ENCODE assay signal across 25 cellular contexts in genomic region chr1:214475331-214475730, GRCh38.
DNase-seq lines count a peak whose midpoint lies in the region; ATAC-seq, FAIRE-seq and TF ChIP-seq lines count a peak whose summit lies in the region.
"Had no signal": no experiment of that assay in that cellular context is flagged by ENCODE, and none has a peak within 500 bp of the region (broad histone marks: within the 10 kb centered on the region; RNA-seq: fewer than 3 reads in every experiment).

No MANE protein-coding gene starts in this region.

- H3K27ac ChIP-seq in mammary epithelial cell (ENCODE audit: insufficient read depth, low read depth, low read length) (peak overlapping the region; percentile 98), suprapubic skin (peak overlapping the region; percentile 88), left lung (no peak overlapping the region)
- H3K27ac ChIP-seq: BLaER1, left ventricle myocardium inferior, tibial artery had no signal

- dilution Hi-C loops in mammary epithelial cell (cut with HindIII; ENCODE audit: low sequenced_read_pairs), result loop anchor here (5.0 kb wide), 3 partner anchors 53 to 107 kb away; no protein-coding TSS in a partner anchor

- H3K9me3 Mint-ChIP-seq in activated CD4-positive, alpha-beta T cell treated with anti-CD3 and anti-CD28 coated beads for 36 hours (ENCODE audit: low read depth), result no peaks in the 10 kb centered on the region
- H3K9me3 Mint-ChIP-seq in CD14-positive monocyte, result no peaks in the 10 kb centered on the region
- H3K9me3 Mint-ChIP-seq: activated CD4-positive, alpha-beta T cell treated with anti-CD3 and anti-CD28 coated beads, Interleukin-2, amount 10 ng/mL, durations not matched to agents 7 days and 5 days; H9; WTC11 had no signal

- no peak overlapping the region for H3K27ac Mint-ChIP-seq in activated CD4-positive, alpha-beta T cell treated with anti-CD3 and anti-CD28 coated beads for 36 hours
- no peak overlapping the region for H3K27ac Mint-ChIP-seq in CD14-positive monocyte
- H3K27ac Mint-ChIP-seq: activated CD4-positive, alpha-beta T cell treated with anti-CD3 and anti-CD28 coated beads, Interleukin-2, amount 10 ng/mL, durations not matched to agents 7 days and 5 days had no signal

- peak; percentile 42 for FAIRE-seq in HTR-8/SVneo (lab: Jason Lieb, UNC)
- FAIRE-seq: HepG2 had no signal

- H2AFZ ChIP-seq in mammary epithelial cell (ENCODE audit: low read depth, low read length), result no peak overlapping the region

- no peak for TF ChIP-seq EP300 in suprapubic skin (IDR thresholded peaks at IDR 0.05)

- H3K9me3 ChIP-seq in mammary epithelial cell (replicated peaks; ENCODE audit: insufficient read depth, low read length) (no peaks in the 10 kb centered on the region), suprapubic skin (no peaks in the 10 kb centered on the region), left lung (no peaks in the 10 kb centered on the region)
- H3K9me3 ChIP-seq: BLaER1, left ventricle myocardium inferior, tibial artery had no signal

- in situ Hi-C loops in mammary epithelial cell (cut with MboI; ENCODE audit: low sequenced_read_pairs in 2 of 2), result no loop called here

- H3K4me3 Mint-ChIP-seq in activated CD4-positive, alpha-beta T cell treated with anti-CD3 and anti-CD28 coated beads for 36 hours, result no peak overlapping the region
- H3K4me3 Mint-ChIP-seq in CD14-positive monocyte, result no peak overlapping the region
- H3K4me3 Mint-ChIP-seq: activated CD4-positive, alpha-beta T cell treated with anti-CD3 and anti-CD28 coated beads, Interleukin-2, amount 10 ng/mL, durations not matched to agents 7 days and 5 days; H9; WTC11 had no signal

- H3K36me3 ChIP-seq in mammary epithelial cell (ENCODE audit: insufficient read depth, low read length), result no peaks in the 10 kb centered on the region
- H3K36me3 ChIP-seq in suprapubic skin, result no peaks in the 10 kb centered on the region
- H3K36me3 ChIP-seq in left lung, result no peaks in the 10 kb centered on the region
- H3K36me3 ChIP-seq: BLaER1, left ventricle myocardium inferior, tibial artery had no signal

- no peaks in the 10 kb centered on the region for H3K36me3 Mint-ChIP-seq in activated CD4-positive, alpha-beta T cell treated with anti-CD3 and anti-CD28 coated beads for 36 hours (ENCODE audit: low read depth)
- H3K36me3 Mint-ChIP-seq in CD14-positive monocyte, result no peaks in the 10 kb centered on the region
- H3K36me3 Mint-ChIP-seq: WTC11 had no signal

- DNase-seq in HTR-8/SVneo (ENCODE audit: insufficient read length, low spot score) (no peak), mammary epithelial cell (peak; percentile 75), islet precursor cell (peak; percentile 31), suprapubic skin (ENCODE audit: low spot score in 2 of 2) (no peak), NCI-H69 (lab: John Stamatoyannopoulos, UW) (no peak), CD14-positive monocyte (ENCODE audit: low spot score) (no peak), left lung (no peak)
- DNase-seq in activated CD4-positive, alpha-beta T cell treated with anti-CD3 and anti-CD28 coated beads for 36 hours, result no peak
- DNase-seq: activated CD4-positive, alpha-beta T cell treated with anti-CD3 and anti-CD28 coated beads, Interleukin-2, amount 10 ng/mL, durations not matched to agents 7 days and 5 days; activated T-cell treated with anti-CD3 and anti-CD28 coated beads, Interleukin-2, amount 50 U/mL, for 1 hour; cerebellar nuclear complex; H9; Kasumi-1; left ventricle myocardium inferior; NCI-H2107; NCI-H446; NCI-H82; posterior cingulate gyrus; right cardiac atrium; RPMI8226; stimulated activated CD4-positive, alpha-beta T cell treated with anti-CD3 and anti-CD28 coated beads, Interleukin-4, amount 100 ng/mL, for 1 hour; tibial artery had no signal

- CTCF ChIA-PET in mammary epithelial cell (lab: Charles Lee; ENCODE audit: low non-redundant PET), result no interaction called here
- CTCF ChIA-PET in activated CD4-positive, alpha-beta T cell treated with anti-CD3 and anti-CD28 coated beads for 36 hours (lab: Charles Lee), result interaction anchor here (0.7 to 1.1 kb wide), 3 partner anchors 108 to 140 kb away, joined by 3 read pairs; no protein-coding TSS in a partner anchor

- H3K4me3 ChIP-seq in mammary epithelial cell (replicated peaks in 1 of 3; ENCODE audit: insufficient read depth in 1 of 3, low read depth in 2 of 3, low read length in 3 of 3) (peak overlapping the region in 2 of 3 experiments; percentile 1 to 29), suprapubic skin (no peak overlapping the region), left lung (no peak overlapping the region)
- H3K4me3 ChIP-seq: BLaER1, left ventricle myocardium inferior, tibial artery had no signal

- no peak for ATAC-seq in activated CD4-positive, alpha-beta T cell treated with anti-CD3 and anti-CD28 coated beads for 36 hours
- no peak for ATAC-seq in left lung
- ATAC-seq: HepG2 had no signal

- 36% methylated on average over 2 of the region's 2 CpGs for whole genome bisulfite sequencing in mammary epithelial cell (ENCODE audit: low coverage, missing lambda C conversion rate)
- 66% methylated on average over 2 of the region's 2 CpGs for WGBS in suprapubic skin

- H4K20me1 ChIP-seq in mammary epithelial cell (ENCODE audit: insufficient read depth, low read length), result no peaks in the 10 kb centered on the region
- H4K20me1 ChIP-seq: BLaER1 had no signal

- H3K9ac ChIP-seq in mammary epithelial cell (ENCODE audit: insufficient read depth, low read length), result peak overlapping the region; percentile 89
- H3K9ac ChIP-seq: BLaER1 had no signal

- peaks cover 13% of the 10 kb centered on the region for H3K27me3 Mint-ChIP-seq in activated CD4-positive, alpha-beta T cell treated with anti-CD3 and anti-CD28 coated beads for 36 hours
- H3K27me3 Mint-ChIP-seq in CD14-positive monocyte (ENCODE audit: low read depth in 3 of 3), result peaks cover 3 to 6% (median 6%) of the 10 kb centered on the region in 3 donors

- peaks cover 11% of the 10 kb centered on the region for H3K4me1 Mint-ChIP-seq in activated CD4-positive, alpha-beta T cell treated with anti-CD3 and anti-CD28 coated beads for 36 hours
- no peaks in the 10 kb centered on the region for H3K4me1 Mint-ChIP-seq in CD14-positive monocyte
- H3K4me1 Mint-ChIP-seq: activated CD4-positive, alpha-beta T cell treated with anti-CD3 and anti-CD28 coated beads, Interleukin-2, amount 10 ng/mL, durations not matched to agents 7 days and 5 days had no signal

- POLR2A ChIA-PET in activated CD4-positive, alpha-beta T cell treated with anti-CD3 and anti-CD28 coated beads for 36 hours (lab: Charles Lee), result no interaction called here

- H3K4me2 ChIP-seq in mammary epithelial cell (ENCODE audit: insufficient read depth, low read depth, low read length), result peak overlapping the region; percentile 72

- H3K4me1 ChIP-seq in mammary epithelial cell (ENCODE audit: insufficient read depth, low read length) (peaks cover 78% of the 10 kb centered on the region), suprapubic skin (peaks cover 67% of the 10 kb centered on the region), left lung (peaks cover 0 to 6% of the 10 kb centered on the region in 2 donors)

- H3K27me3 ChIP-seq in mammary epithelial cell (ENCODE audit: insufficient read depth, low read length) (no peaks in the 10 kb centered on the region), suprapubic skin (no peaks in the 10 kb centered on the region), left lung (no peaks in the 10 kb centered on the region)
- H3K27me3 ChIP-seq: BLaER1, tibial artery had no signal

- intact Hi-C loops in mammary epithelial cell (cut with micrococcal nuclease), result loop anchor here (5.0 kb wide), 1 partner anchor 68 kb away; no protein-coding TSS in a partner anchor
- intact Hi-C loops in activated CD4-positive, alpha-beta T cell treated with anti-CD3 and anti-CD28 coated beads for 36 hours (cut with DNase I, micrococcal nuclease), result no loop called here
- intact Hi-C loops in CD14-positive monocyte (cut with micrococcal nuclease), result no loop called here
- intact Hi-C loops in left lung (cut with DNase I), result no loop called here

- peaks cover 84% of the 10 kb centered on the region for H3K79me2 ChIP-seq in mammary epithelial cell (ENCODE audit: insufficient read depth, low read length)

- BruUV-seq in mammary epithelial cell (replicated peaks; lab: Mats Ljungman, UMichigan), result no TSS peak

- no peak for TF ChIP-seq POLR2A in suprapubic skin (IDR thresholded peaks at IDR 0.05)

- TF ChIP-seq CTCF in mammary epithelial cell (conservative IDR thresholded peaks at IDR 0.05 in 1 of 2, IDR thresholded peaks at IDR 0.05 in 1 of 2; ENCODE audit: extremely low read depth in 1 of 2, insufficient read depth in 1 of 2, low read depth in 1 of 2, low read length in 2 of 2) (no peak), suprapubic skin (IDR thresholded peaks at IDR 0.05) (no peak), CD14-positive monocyte (IDR thresholded peaks at IDR 0.05) (no peak), left lung (IDR thresholded peaks at IDR 0.05) (no peak)

Comparison
In these comparisons a context has a peak if more than half of its experiments do, and no peak if none do; other contexts are left out.
1. DNase-seq: peak in mammary epithelial cell (single experiment) and islet precursor cell (single experiment); none in HTR-8/SVneo (single experiment), suprapubic skin (0 of 2), activated CD4-positive, alpha-beta T cell treated with anti-CD3 and anti-CD28 coated beads for 36 hours (single experiment), NCI-H69 (single experiment), CD14-positive monocyte (single experiment) and left lung (0 of 2).
2. H3K27ac ChIP-seq: peak in mammary epithelial cell (single experiment) and suprapubic skin (single experiment); none in left lung (0 of 2).
3. H3K4me3 ChIP-seq: peak in mammary epithelial cell (2 of 3); none in suprapubic skin (single experiment) and left lung (0 of 2).